Comparison of ENCODE assay signal across 1 cellular context in genomic region chr22:41381329-41382097, GRCh38.
TF ChIP-seq lines count a peak whose summit lies in the region.

TSS of gene TEF (plus strand) at chr22:41381942. CDS start at chr22:41382045, 103 bp downstream.

TF ChIP-seq in K562, 482 proteins besides CTCF, POLR2A, EP300 and RAD21 (continued from another document and continues in another):
- TF ChIP-seq ARID4B (CRISPR knock-in tag; IDR thresholded peaks at IDR 0.05) (no peak), EP400 (IDR thresholded peaks at IDR 0.05) (peak; percentile 63; the same call in 1 of the 2 replicates), PHB2 (IDR thresholded peaks at IDR 0.05; ENCODE audit: low read depth) (no peak), LARP7 (IDR thresholded peaks at IDR 0.05) (no peak), FOXP1 (CRISPR knock-in tag; IDR thresholded peaks at IDR 0.05) (no peak), CCNT2 (IDR thresholded peaks at IDR 0.05; ENCODE audit: borderline replicate concordance, extremely low read depth, insufficient read length, low read depth, low read length) (peak; percentile 45), WHSC1 (IDR thresholded peaks at IDR 0.05; ENCODE audit: low read length) (no peak), TFE3 (CRISPR knock-in tag; IDR thresholded peaks at IDR 0.05) (peak; percentile 70), VEZF1 (CRISPR knock-in tag; IDR thresholded peaks at IDR 0.05) (peak; percentile 80), PKNOX1 (IDR thresholded peaks at IDR 0.05) (peak; percentile 73), USF2 (CRISPR knock-in tag; IDR thresholded peaks at IDR 0.05) (peak; percentile 95), ZNF436 (CRISPR knock-in tag; IDR thresholded peaks at IDR 0.05) (no peak), TAF7 (tag; IDR thresholded peaks at IDR 0.05) (no peak), ZNF780A (CRISPR knock-in tag; IDR thresholded peaks at IDR 0.05) (no peak), ZNF12 (CRISPR knock-in tag; IDR thresholded peaks at IDR 0.05) (no peak), MIER1 (IDR thresholded peaks at IDR 0.05; ENCODE audit: low read depth) (no peak), SNAPC5 (CRISPR knock-in tag; IDR thresholded peaks at IDR 0.05) (no peak), HDAC1 (IDR thresholded peaks at IDR 0.05) (0 out of 4 replicates have a peak, but pooled peaks of 1 of the 2 experiments have one; percentile 54), SUPT5H (IDR thresholded peaks at IDR 0.05) (no peak), ZBTB34 (CRISPR knock-in tag; IDR thresholded peaks at IDR 0.05) (no peak), L3MBTL2 (IDR thresholded peaks at IDR 0.05) (peak; percentile 78; the same call in 1 of the 2 replicates), ZC3H4 (CRISPR knock-in tag; IDR thresholded peaks at IDR 0.05; ENCODE audit: borderline replicate concordance) (0 out of 2 replicates have a peak, but pooled peaks have one; percentile 40), RBM25 (IDR thresholded peaks at IDR 0.05; ENCODE audit: low read depth, low read length, severe bottlenecking) (peak; percentile 51), KLF16 (IDR thresholded peaks at IDR 0.05) (no peak), TRIM25 (IDR thresholded peaks at IDR 0.05; ENCODE audit: borderline replicate concordance) (no peak), MITF (IDR thresholded peaks at IDR 0.05) (no peak), ATF7 (IDR thresholded peaks at IDR 0.05) (peak; percentile 53), CEBPB (tag; IDR thresholded peaks at IDR 0.05) (no peak), FOSL1 (tag; conservative IDR thresholded peaks at IDR 0.05) (no peak), SMC3 (conservative IDR thresholded peaks at IDR 0.05; ENCODE audit: insufficient read depth, low read depth, low read length) (no peak), GATA2 (CRISPR knock-in tag; IDR thresholded peaks at IDR 0.05) (no peak), ZFX (CRISPR knock-in tag; IDR thresholded peaks at IDR 0.05) (peak; percentile 2; the same call in 1 of the 2 replicates), GABPB1 (CRISPR knock-in tag; IDR thresholded peaks at IDR 0.05) (0 out of 2 replicates have a peak, but pooled peaks have one; percentile 52), ZNF347 (CRISPR knock-in tag; IDR thresholded peaks at IDR 0.05; ENCODE audit: low read depth) (no peak), NKRF (IDR thresholded peaks at IDR 0.05; ENCODE audit: borderline replicate concordance) (peak; percentile 66; the same call in 1 of the 2 replicates), HDAC3 (IDR thresholded peaks at IDR 0.05; ENCODE audit: borderline replicate concordance, partially characterized antibody) (no peak), FOXK2 (conservative IDR thresholded peaks at IDR 0.05 in 1 of 2, IDR thresholded peaks at IDR 0.05 in 1 of 2; ENCODE audit: low read depth in 2 of 2) (peak; percentile 7 to 75; a peak in 2 of 4 replicates), PRDM10 (IDR thresholded peaks at IDR 0.05; ENCODE audit: partially characterized antibody) (peak; percentile 97)
